ENCODE assay signal across 22 cellular contexts in genomic region chr10:114309111-114309651, GRCh38.
DNase-seq lines count a peak whose midpoint lies in the region; ATAC-seq and TF ChIP-seq lines count a peak whose summit lies in the region.
"Had no signal": no experiment of that assay in that cellular context is flagged by ENCODE, and none has a peak within 500 bp of the region (broad histone marks: within the 10 kb centered on the region; RNA-seq: fewer than 3 reads in every experiment).

No MANE protein-coding gene starts in this region.

- TF ChIP-seq CTCF in SK-N-SH (IDR thresholded peaks at IDR 0.05) (no peak), astrocyte of the spinal cord (IDR thresholded peaks at IDR 0.05; ENCODE audit: low read depth, low read length) (no peak), upper lobe of right lung (IDR thresholded peaks at IDR 0.05) (no peak)

- CTCF ChIA-PET in SK-N-SH (lab: Yijun Ruan, JAX), result interaction anchor here (0.9 to 2.7 kb wide), 6 partner anchors 103 to 477 kb away, joined by 3 to 10 read pairs (median 4); no protein-coding TSS in a partner anchor

- no peaks in the 10 kb centered on the region for H3F3A ChIP-seq in SK-N-SH (replicated peaks; ENCODE audit: insufficient read depth)

- no peak for ATAC-seq in SK-N-SH treated with all-trans-retinoic acid at 6 μM for 48 hours
- no peak for ATAC-seq in upper lobe of right lung
- ATAC-seq in left cardiac atrium, result no peak
- ATAC-seq: body of pancreas; lower lobe of right lung; stimulated activated naive CD8-positive, alpha-beta T cell treated with anti-CD3 and anti-CD28 coated beads, Interleukin-15, Interleukin-2, amounts not matched to agents 100 U/mL and 50 U/mL, for 24 hours had no signal

- peaks cover 0 to 15% of the 10 kb centered on the region in 2 experiments; a peak in 1 of 4 replicates for H3K4me1 ChIP-seq in SK-N-SH (ENCODE audit: control insufficient read depth in 1 of 2, insufficient read depth in 2 of 2, low read depth in 1 of 2, low read length in 1 of 2)
- H3K4me1 ChIP-seq in upper lobe of right lung, result peaks cover 5% of the 10 kb centered on the region

- no peaks in the 10 kb centered on the region for H3K9me2 ChIP-seq in SK-N-SH

- no peak overlapping the region for H3K4me2 ChIP-seq in SK-N-SH

- POLR2A ChIA-PET in SK-N-SH (lab: Yijun Ruan, JAX), result no interaction called here

- H3K9ac ChIP-seq in SK-N-SH, result no peak overlapping the region

- 67% methylated on average over 6 of the region's 6 CpGs for WGBS in SK-N-SH (ENCODE audit: low lambda C conversion rate)

- TF ChIP-seq RAD21 in SK-N-SH (IDR thresholded peaks at IDR 0.05; ENCODE audit: low read length), result no peak

- H3K4me3 ChIP-seq in SK-N-SH (ENCODE audit: low read depth in 2 of 2, low read length in 1 of 2), result no peak overlapping the region
- H3K4me3 ChIP-seq in astrocyte of the spinal cord (ENCODE audit: low read depth, low read length), result no peak overlapping the region
- H3K4me3 ChIP-seq in upper lobe of right lung, result no peak overlapping the region
- H3K4me3 ChIP-seq: body of pancreas, lower lobe of right lung had no signal

- intact Hi-C loops in upper lobe of right lung (cut with DNase I) (no loop called here), left cardiac atrium (cut with DNase I) (loop anchor here (10.0 kb wide), 1 partner anchor 96 kb away; the partner anchor contains the start of gene AFAP1L2 (in 2 of the 2))

- no peaks in the 10 kb centered on the region for H3K79me2 ChIP-seq in SK-N-SH (ENCODE audit: insufficient read depth)

- no peak for DNase-seq in SK-N-SH
- DNase-seq in astrocyte of the spinal cord (ENCODE audit: low read depth, low spot score), result peak; percentile 66
- DNase-seq in kidney tubule cell (ENCODE audit: low spot score), result peak; percentile 18
- DNase-seq in upper lobe of right lung, result peak; percentile 21
- DNase-seq in effector CD4-positive, alpha-beta T cell, result no peak
- no peak for DNase-seq in activated CD4-positive, CD25-positive, alpha-beta regulatory T cell treated with anti-CD3 and anti-CD28 coated beads, Interleukin-2, amount 50 U/mL, for 72 hours
- no peak for DNase-seq in left cardiac atrium
- DNase-seq: activated CD4-positive, alpha-beta T cell treated with anti-CD3 and anti-CD28 coated beads, Interleukin-2, amount 50 U/mL, for 4 hours; activated naive CD4-positive, alpha-beta T cell treated with anti-CD3 and anti-CD28 coated beads, Interleukin-2, amount 10 ng/mL, durations not matched to agents 7 days and 5 days; activated T-cell treated with anti-CD3 and anti-CD28 coated beads for 4 hours; body of pancreas; H7; immature natural killer cell; lower lobe of right lung; NCI-H1436 treated with DMSO at 0.1 percent for 48 hours; NCI-H2171 treated with DMSO at 0.1 percent for 48 hours; stimulated activated CD4-positive, alpha-beta T cell treated with anti-CD3 and anti-CD28 coated beads, Interleukin-2, amount 100 ng/mL, for 24 hours; stimulated activated naive CD8-positive, alpha-beta T cell treated with anti-CD3 and anti-CD28 coated beads, Interleukin-15, Interleukin-2, amounts not matched to agents 100 U/mL and 50 U/mL, for 24 hours; WERI-Rb-1 had no signal

- no peaks in the 10 kb centered on the region for H3K36me3 ChIP-seq in SK-N-SH (replicated peaks in 1 of 2; ENCODE audit: control insufficient read depth in 1 of 2, insufficient read depth in 2 of 2, low read length in 1 of 2)
- no peaks in the 10 kb centered on the region for H3K36me3 ChIP-seq in upper lobe of right lung
- H3K36me3 ChIP-seq: lower lobe of right lung, WERI-Rb-1 had no signal

- no peak for TF ChIP-seq EP300 in SK-N-SH (IDR thresholded peaks at IDR 0.05; ENCODE audit: borderline replicate concordance in 1 of 2, low read depth in 1 of 2, low read length in 1 of 2)

- H3K27me3 ChIP-seq in SK-N-SH (ENCODE audit: insufficient read depth) (no peaks in the 10 kb centered on the region), upper lobe of right lung (no peaks in the 10 kb centered on the region)
- H3K27me3 ChIP-seq: body of pancreas had no signal

- H3K9me3 ChIP-seq in SK-N-SH (no peaks in the 10 kb centered on the region), upper lobe of right lung (no peaks in the 10 kb centered on the region)
- H3K9me3 ChIP-seq: body of pancreas, lower lobe of right lung had no signal

- H3K27ac ChIP-seq in SK-N-SH (ENCODE audit: low read depth in 2 of 2, low read length in 1 of 2) (no peak overlapping the region), upper lobe of right lung (no peak overlapping the region)
- H3K27ac ChIP-seq: 22Rv1, body of pancreas, epithelial cell of prostate, lower lobe of right lung, WERI-Rb-1 had no signal

- in situ Hi-C loops in astrocyte of the spinal cord (cut with HindIII; ENCODE audit: low sequenced_read_pairs), result no loop called here

- no peak overlapping the region for H2AFZ ChIP-seq in SK-N-SH (ENCODE audit: low read depth)

- no peaks in the 10 kb centered on the region for H4K20me1 ChIP-seq in SK-N-SH (ENCODE audit: insufficient read depth)

TF ChIP-seq in SK-N-SH, 30 proteins besides CTCF, POLR2A, EP300 and RAD21:
- TF ChIP-seq FOSL2 (IDR thresholded peaks at IDR 0.05; ENCODE audit: borderline replicate concordance, low read depth) (0 out of 2 replicates have a peak, but pooled peaks have one; percentile 8), IRF3 (IDR thresholded peaks at IDR 0.05; ENCODE audit: low read depth, low read length) (no peak)

TF ChIP-seq in SK-N-SH treated with all-trans-retinoic acid at 6 μM for 48 hours, 23 proteins besides CTCF, POLR2A, EP300 and RAD21 (continues in another document):
- no peak for TF ChIP-seq POU6F1 (CRISPR knock-in tag; IDR thresholded peaks at IDR 0.05; ENCODE audit: borderline replicate concordance, low read depth)
- TF ChIP-seq TSHZ2 (CRISPR knock-in tag; IDR thresholded peaks at IDR 0.05), result no peak
- no peak for TF ChIP-seq PPARA (CRISPR knock-in tag; IDR thresholded peaks at IDR 0.05; ENCODE audit: borderline replicate concordance)
- TF ChIP-seq ESRRG (CRISPR knock-in tag; IDR thresholded peaks at IDR 0.05), result no peak
- no peak for TF ChIP-seq GLIS3 (CRISPR knock-in tag; IDR thresholded peaks at IDR 0.05)
- TF ChIP-seq ZFP3 (CRISPR knock-in tag; IDR thresholded peaks at IDR 0.05), result no peak
- TF ChIP-seq ISL1 (CRISPR knock-in tag; IDR thresholded peaks at IDR 0.05), result no peak
- no peak for TF ChIP-seq CREB5 (CRISPR knock-in tag; IDR thresholded peaks at IDR 0.05; ENCODE audit: low read depth)
- TF ChIP-seq ARNTL (CRISPR knock-in tag; IDR thresholded peaks at IDR 0.05; ENCODE audit: borderline replicate concordance, low read depth), result no peak
- no peak for TF ChIP-seq TCF4 (CRISPR knock-in tag; IDR thresholded peaks at IDR 0.05; ENCODE audit: borderline replicate concordance)

Comparison
In these comparisons a context has a peak if more than half of its experiments do, and no peak if none do; other contexts are left out.
1. DNase-seq: peak in astrocyte of the spinal cord (single experiment), kidney tubule cell (single experiment) and upper lobe of right lung (single experiment); none in SK-N-SH (single experiment), effector CD4-positive, alpha-beta T cell (single experiment), activated CD4-positive, CD25-positive, alpha-beta regulatory T cell treated with anti-CD3 and anti-CD28 coated beads, Interleukin-2, amount 50 U/mL, for 72 hours (single experiment) and left cardiac atrium (single experiment).